In the genomic region with DNA sequence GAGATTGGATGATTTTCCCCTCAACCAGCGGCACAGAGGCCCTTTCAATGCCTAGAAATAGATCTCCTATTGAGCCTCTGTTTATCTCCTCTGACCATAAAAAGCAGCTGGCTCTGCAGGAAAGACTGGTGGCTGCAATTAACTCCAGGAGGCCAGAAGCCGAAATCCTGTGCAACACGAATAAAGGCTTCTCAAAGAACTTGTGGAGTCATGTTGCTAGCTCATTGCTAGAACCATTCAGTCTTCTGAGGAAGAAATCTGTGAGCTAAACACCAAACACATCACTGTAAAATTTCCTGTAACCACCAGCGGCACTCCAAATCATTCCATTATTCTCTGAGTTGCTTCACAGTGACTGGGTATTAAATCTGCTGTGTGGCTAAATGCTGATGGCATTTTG, we compare ENCODE assay signal across 11 cellular contexts. TPM values are rescaled to one million over a fixed set of nuclear protein-coding genes. Genes with fewer than 3 reads are reported as not detected.
DNase-seq lines count a peak whose midpoint lies in the region; ATAC-seq and TF ChIP-seq lines count a peak whose summit lies in the region.
"Had no signal": no experiment of that assay in that cellular context is flagged by ENCODE, and none has a peak within 500 bp of the region (broad histone marks: within the 10 kb centered on the region; RNA-seq: fewer than 3 reads in every experiment).

No MANE protein-coding gene starts in this region.

- H3F3A ChIP-seq in GM23248 (ENCODE audit: insufficient read depth) = peaks cover 47% of the 10 kb centered on the region

- H3K9me3 Mint-ChIP-seq in progenitor cell of endocrine pancreas (ENCODE audit: low read depth) = peaks cover 6% of the 10 kb centered on the region

- H3K4me3 Mint-ChIP-seq in progenitor cell of endocrine pancreas (ENCODE audit: low read depth) = no peak overlapping the region
- H3K4me3 Mint-ChIP-seq: activated naive CD4-positive, alpha-beta T cell treated with anti-CD3 and anti-CD28 coated beads, Interleukin-2, amount 10 ng/mL, durations not matched to agents 7 days and 5 days; immature natural killer cell had no signal

- POLR2A ChIA-PET in RWPE1 (lab: Yijun Ruan, JAX; ENCODE audit: low non-redundant PET) = no interaction called here

- no peak for TF ChIP-seq CTCF in prostate gland (IDR thresholded peaks at IDR 0.05)
- TF ChIP-seq CTCF in RWPE1 (conservative IDR thresholded peaks at IDR 0.05; ENCODE audit: low read depth) = no peak
- no peak for TF ChIP-seq CTCF in progenitor cell of endocrine pancreas (IDR thresholded peaks at IDR 0.05; ENCODE audit: unreplicated experiment)

- H3K4me3 ChIP-seq in GM23248 = peak overlapping the region; percentile 38
- H3K4me3 ChIP-seq in SJCRH30 = 0 out of 2 replicates have a peak overlapping the region, but pooled peaks have one; percentile 6
- no peak overlapping the region for H3K4me3 ChIP-seq in prostate gland

- intact Hi-C loops in prostate gland (cut with DNase I) = no loop called here

- H3K9me2 ChIP-seq in GM23248 (ENCODE audit: insufficient read depth) = no peaks in the 10 kb centered on the region

- H3K27ac ChIP-seq in GM23248 (peak overlapping the region; percentile 93), SJCRH30 (peak overlapping the region; percentile 1; the same call in 1 of the 2 replicates), prostate gland (no peak overlapping the region), RWPE1 (no peak overlapping the region)

- no peak overlapping the region for H3K27ac Mint-ChIP-seq in progenitor cell of endocrine pancreas
- H3K27ac Mint-ChIP-seq: activated naive CD4-positive, alpha-beta T cell treated with anti-CD3 and anti-CD28 coated beads, Interleukin-2, amount 10 ng/mL, durations not matched to agents 7 days and 5 days; immature natural killer cell had no signal

- in situ Hi-C loops in GM23248 (cut with MboI) = no loop called here

- H3K36me3 Mint-ChIP-seq in progenitor cell of endocrine pancreas (ENCODE audit: insufficient read depth) = no peaks in the 10 kb centered on the region
- H3K36me3 Mint-ChIP-seq: activated naive CD4-positive, alpha-beta T cell treated with anti-CD3 and anti-CD28 coated beads, Interleukin-2, amount 10 ng/mL, durations not matched to agents 7 days and 5 days had no signal

- no peak for TF ChIP-seq POLR2A in prostate gland (IDR thresholded peaks at IDR 0.05)

- WGBS in GM23248 (ENCODE audit: low coverage in 1 of 2, low lambda C conversion rate in 2 of 2, missing lambda C conversion rate in 2 of 2), 2 experiments = 3 to 5% methylated on average over 4 of the region's 4 CpGs
- WGBS in prostate gland = 25% methylated on average over 4 of the region's 4 CpGs

- H3K9me3 ChIP-seq in GM23248 (ENCODE audit: low read depth) = no peaks in the 10 kb centered on the region
- H3K9me3 ChIP-seq in SJCRH30 (replicated peaks) = peaks cover 2% of the 10 kb centered on the region; the same call in 1 of the 2 replicates
- H3K9me3 ChIP-seq in prostate gland = no peaks in the 10 kb centered on the region

- H3K9ac ChIP-seq in GM23248 = peak overlapping the region; percentile 70

- no peaks in the 10 kb centered on the region for H3K36me3 ChIP-seq in GM23248 (ENCODE audit: low read depth)
- no peaks in the 10 kb centered on the region for H3K36me3 ChIP-seq in SJCRH30
- H3K36me3 ChIP-seq in prostate gland = no peaks in the 10 kb centered on the region

- H3K4me1 Mint-ChIP-seq in progenitor cell of endocrine pancreas (ENCODE audit: low read depth) = peaks cover 3% of the 10 kb centered on the region

- DNase-seq in GM23248 (peak; percentile 79), SJCRH30 (peak; percentile 62 to 85), prostate gland (ENCODE audit: low spot score) (peak; percentile 12), RWPE1 (ENCODE audit: low spot score) (no peak), progenitor cell of endocrine pancreas (ENCODE audit: low spot score, unreplicated experiment) (no peak)
- DNase-seq: activated naive CD4-positive, alpha-beta T cell treated with anti-CD3 and anti-CD28 coated beads, Interleukin-2, amount 10 ng/mL, durations not matched to agents 7 days and 5 days; H7; immature natural killer cell had no signal

- H2AFZ ChIP-seq in GM23248 = peak overlapping the region; percentile 94

- peak overlapping the region; percentile 71 for H3K4me2 ChIP-seq in GM23248 (ENCODE audit: unreplicated experiment)

- H3K4me1 ChIP-seq in GM23248 (ENCODE audit: insufficient read depth) (peaks cover 51% of the 10 kb centered on the region), SJCRH30 (peaks cover 10% of the 10 kb centered on the region), prostate gland (replicated peaks) (no peaks in the 10 kb centered on the region)

- ATAC-seq in esophagus mucosa (peak; percentile 77), HG02885 (IDR thresholded peaks at IDR 0.05; ENCODE audit: poor library complexity, unreplicated experiment) (no peak), GM21390 (IDR thresholded peaks at IDR 0.05; ENCODE audit: unreplicated experiment) (no peak)

- H3K79me2 ChIP-seq in GM23248 (ENCODE audit: insufficient read depth) = no peaks in the 10 kb centered on the region

- H4K20me1 ChIP-seq in GM23248 (ENCODE audit: insufficient read depth) = no peaks in the 10 kb centered on the region

- H3K27me3 Mint-ChIP-seq in progenitor cell of endocrine pancreas = peaks cover 29% of the 10 kb centered on the region

- H3K27me3 ChIP-seq in GM23248 (replicated peaks; ENCODE audit: insufficient read depth) (no peaks in the 10 kb centered on the region), SJCRH30 (no peaks in the 10 kb centered on the region), prostate gland (replicated peaks; ENCODE audit: insufficient read depth) (no peaks in the 10 kb centered on the region)

- CTCF ChIA-PET in RWPE1 (lab: Yijun Ruan, JAX) = no interaction called here

RNA-seq across cellular contexts. Expression of gene TPD52L1, which starts 49.1 kb away (rescaled TPM):
- total RNA-seq in GM23248 (2014; rRNA removed; shearing (Covaris generic)) = 5.1 and 5.7 TPM in 2 replicates
- 11.3 and 12.3 TPM in 2 replicates for polyA plus RNA-seq in GM23248 (2016; fragmentation: Nextera tagmentation; extraction: Ambion mirVana)
- 0.05 TPM in 1 of 2 replicates, not detected in the other for total RNA-seq in SJCRH30 (2014; rRNA removed; shearing (Covaris generic))
- total RNA-seq in esophagus mucosa = 217 TPM
- total RNA-seq in prostate gland = 100 to 1,000 TPM in 1 of 2 donors, 10 to 100 TPM in 1; 63.9 to 105 TPM
- 33.8 and 39.6 TPM in 2 replicates for total RNA-seq in progenitor cell of endocrine pancreas

Comparison
In these comparisons a context has a peak if more than half of its experiments do, and no peak if none do; other contexts are left out.
1. DNase-seq: peak in GM23248 (single experiment), SJCRH30 (2 of 2) and prostate gland (single experiment); none in RWPE1 (single experiment) and progenitor cell of endocrine pancreas (single experiment).
2. H3K27ac ChIP-seq: peak in GM23248 (single experiment) and SJCRH30 (single experiment); none in prostate gland (0 of 2) and RWPE1 (single experiment).
3. H3K4me3 ChIP-seq: peak in GM23248 (single experiment) and SJCRH30 (single experiment); none in prostate gland (0 of 2).